In genomic region chr14:77763978-77764377, GRCh38 we compare ENCODE assay signal across 25 cellular contexts. TPM values are rescaled to one million over a fixed set of nuclear protein-coding genes. Genes with fewer than 3 reads are reported as not detected.
DNase-seq lines count a peak whose midpoint lies in the region; FAIRE-seq and TF ChIP-seq lines count a peak whose summit lies in the region.
"Had no signal": no experiment of that assay in that cellular context is flagged by ENCODE, and none has a peak within 500 bp of the region (broad histone marks: within the 10 kb centered on the region; RNA-seq: fewer than 3 reads in every experiment).

No MANE protein-coding gene starts in this region.

- no peak overlapping the region for H2BK12ac ChIP-seq in H9 (ENCODE audit: insufficient read length, low read depth, low read length)
- H2BK12ac ChIP-seq in H1 (ENCODE audit: low read depth, low read length) = no peak overlapping the region
- no peak overlapping the region for H2BK12ac ChIP-seq in neuronal stem cell (ENCODE audit: low read length)

- H4K5ac ChIP-seq in H9 (ENCODE audit: insufficient read length, low read depth, low read length) (no peak overlapping the region), H1 (ENCODE audit: insufficient read length, low read depth, low read length) (no peak overlapping the region)

- H3K27me3 ChIP-seq in H9 (ENCODE audit: insufficient read depth, low read length) (0 out of 2 replicates have a peak, but pooled peaks cover 2% of the 10 kb centered on the region), H1 (replicated peaks in 1 of 4; ENCODE audit: control insufficient read depth in 3 of 4, extremely low read depth in 1 of 4, insufficient read depth in 3 of 4, low read length in 3 of 4) (no peaks in the 10 kb centered on the region), neuronal stem cell (ENCODE audit: control insufficient read depth in 3 of 3, insufficient read depth in 3 of 3, low read depth in 1 of 3, low read length in 3 of 3) (no peaks in the 10 kb centered on the region)
- H3K27me3 ChIP-seq: BLaER1 treated with 17β-estradiol and CSF1 and Interleukin-3, amounts not matched to agents 10 nM and 100 nM; SJSA1 had no signal

- peaks cover 0 to 2% (median 0%) of the 10 kb centered on the region in 3 experiments; a peak in 1 of 7 replicates for H3K36me3 Mint-ChIP-seq in H9 (ENCODE audit: insufficient read depth in 1 of 3, low read depth in 3 of 3)

- H2AK5ac ChIP-seq in H9 (ENCODE audit: insufficient read length, low read length) (no peak overlapping the region), H1 (ENCODE audit: low read depth, low read length) (no peak overlapping the region), neuronal stem cell (ENCODE audit: low read depth, low read length) (no peak overlapping the region)

- H3K79me2 ChIP-seq in H9 (ENCODE audit: insufficient read depth, low read length) (peaks cover 1% of the 10 kb centered on the region; the same call in 1 of the 2 replicates), H1 (ENCODE audit: control insufficient read depth in 1 of 2, insufficient read depth in 2 of 2, low read length in 2 of 2) (peaks cover 6 to 14% of the 10 kb centered on the region in 2 experiments)

- no peak overlapping the region for H3K27ac ChIP-seq in H9 (ENCODE audit: insufficient read length, low read depth, low read length)
- H3K27ac ChIP-seq in H1 (ENCODE audit: low read depth, low read length) = no peak overlapping the region
- no peak overlapping the region for H3K27ac ChIP-seq in neuronal stem cell (replicated peaks; ENCODE audit: low read length)
- H3K27ac ChIP-seq: BLaER1 treated with 17β-estradiol and CSF1 and Interleukin-3, amounts not matched to agents 10 nM and 100 nM; SJSA1 had no signal

- H2BK120ac ChIP-seq in H9 (ENCODE audit: low read depth, low read length, poor library complexity, severe bottlenecking) (no peak overlapping the region), H1 (replicated peaks; ENCODE audit: low read depth, low read length) (no peak overlapping the region), neuronal stem cell (ENCODE audit: low read depth, low read length) (no peak overlapping the region)

- no peaks in the 10 kb centered on the region; the same call in 1 of the 2 replicates for H3K27me3 Mint-ChIP-seq in H9 (ENCODE audit: low read depth)
- H3K27me3 Mint-ChIP-seq: CD4-positive, alpha-beta T cell; IgD-negative memory B cell had no signal

- H3K14ac ChIP-seq in H9 (ENCODE audit: insufficient read depth, low read length) (no peak overlapping the region), H1 (ENCODE audit: insufficient read length) (no peak overlapping the region), neuronal stem cell (ENCODE audit: low read length) (no peak overlapping the region)

- H3K4me3 Mint-ChIP-seq in H9 = no peak overlapping the region
- H3K4me3 Mint-ChIP-seq: CD4-positive, alpha-beta T cell; IgD-negative memory B cell had no signal

- H2BK20ac ChIP-seq in H9 (ENCODE audit: low read depth, low read length, poor library complexity, severe bottlenecking) = no peak overlapping the region
- H2BK20ac ChIP-seq in H1 (ENCODE audit: low read length) = peak overlapping the region; percentile 67; the same call in 1 of the 2 replicates

- WGBS in H9 (ENCODE audit: extremely low coverage, insufficient read length, low lambda C conversion rate) = no CpG with 5 or more reads among the region's 3 CpGs
- 82% methylated on average over 3 of the region's 3 CpGs; no CpG with 5 or more reads in 1 of the 2 experiments for WGBS in H1 (ENCODE audit: extremely low coverage in 1 of 2, insufficient coverage in 1 of 2, insufficient read length in 1 of 2, insufficient replicate concordance in 2 of 2, low coverage in 1 of 2, low lambda C conversion rate in 2 of 2, missing lambda C conversion rate in 1 of 2), 2 experiments
- WGBS in neuronal stem cell (ENCODE audit: extremely low coverage in 2 of 2, insufficient read length in 2 of 2, insufficient replicate concordance in 1 of 2), 2 donors = no CpG with 5 or more reads among the region's 3 CpGs

- H3K9me3 Mint-ChIP-seq in H9 = no peaks in the 10 kb centered on the region
- H3K9me3 Mint-ChIP-seq: CD4-positive, alpha-beta T cell; IgD-negative memory B cell had no signal

- H3K4me1 ChIP-seq in H9 (ENCODE audit: insufficient read depth, low read length) (no peaks in the 10 kb centered on the region), H1 (replicated peaks in 1 of 4; ENCODE audit: control insufficient read depth in 3 of 4, insufficient read depth in 4 of 4, low read length in 3 of 4) (peaks cover 1 to 13% (median 7%) of the 10 kb centered on the region in 4 experiments; a peak in 4 of 7 replicates), neuronal stem cell (ENCODE audit: control insufficient read depth in 2 of 2, insufficient read depth in 1 of 2, low read depth in 1 of 2, low read length in 2 of 2) (peaks cover 4 to 11% of the 10 kb centered on the region in 2 donors)
- H3K4me1 ChIP-seq: SJSA1 had no signal

- no peak for TF ChIP-seq CTCF in H9 (conservative IDR thresholded peaks at IDR 0.05)
- no peak for TF ChIP-seq CTCF in H1 (IDR thresholded peaks at IDR 0.05; ENCODE audit: control extremely low read depth in 1 of 3, insufficient read depth in 1 of 3, low read depth in 1 of 3, low read length in 3 of 3)

- H3K56ac ChIP-seq in H9 (ENCODE audit: insufficient read length, low read depth, low read length) (no peak overlapping the region), H1 (replicated peaks; ENCODE audit: insufficient read length, low read depth, low read length) (no peak overlapping the region)

- POLR2A ChIA-PET in H1 (lab: Charles Lee; ENCODE audit: partially characterized antibody) = interaction anchor here (0.8 to 1.7 kb wide), 7 partner anchors 13 to 62 kb away, joined by 3 to 9 read pairs (median 3); partner anchors contain the start of gene ADCK1

- peaks cover 3% of the 10 kb centered on the region for H3K79me1 ChIP-seq in H9 (ENCODE audit: insufficient read depth, low read depth, low read length, poor library complexity, severe bottlenecking)
- peaks cover 4% of the 10 kb centered on the region; the same call in 1 of the 2 replicates for H3K79me1 ChIP-seq in H1 (ENCODE audit: low read depth, low read length)
- H3K79me1 ChIP-seq in neuronal stem cell (ENCODE audit: low read depth, low read length) = peaks cover 6% of the 10 kb centered on the region

- no peak overlapping the region for H2BK15ac ChIP-seq in H9 (ENCODE audit: low read depth, low read length)
- no peak overlapping the region for H2BK15ac ChIP-seq in H1 (ENCODE audit: low read length)
- H2BK15ac ChIP-seq in neuronal stem cell (ENCODE audit: low read length) = no peak overlapping the region

- H3K4ac ChIP-seq in H9 (ENCODE audit: low read depth, low read length) (no peak overlapping the region), H1 (replicated peaks; ENCODE audit: insufficient read length, low read depth, low read length) (no peak overlapping the region), neuronal stem cell (ENCODE audit: low read length) (no peak overlapping the region)

- no peak for TF ChIP-seq RAD21 in H1 (IDR thresholded peaks at IDR 0.05 in 1 of 2, conservative IDR thresholded peaks at IDR 0.05 in 1 of 2; ENCODE audit: low read depth in 2 of 2, low read length in 2 of 2)

- no peaks in the 10 kb centered on the region for H4K20me1 ChIP-seq in H9 (ENCODE audit: control insufficient read depth, insufficient read depth, insufficient read length)
- H4K20me1 ChIP-seq in H1 (replicated peaks in 1 of 2; ENCODE audit: control insufficient read depth in 1 of 2, insufficient read depth in 2 of 2, low read length in 2 of 2) = peaks cover 0 to 4% of the 10 kb centered on the region in 2 experiments

- H3K23ac ChIP-seq in H9 (ENCODE audit: insufficient read length, low read depth, low read length) = no peak overlapping the region
- H3K23ac ChIP-seq in H1 (ENCODE audit: insufficient read length) = no peak overlapping the region
- H3K23ac ChIP-seq in neuronal stem cell (ENCODE audit: low read depth, low read length, poor library complexity) = no peak overlapping the region

- H3K23me2 ChIP-seq in H9 (ENCODE audit: insufficient read length, low read depth, low read length, poor library complexity, severe bottlenecking) (peaks cover 7% of the 10 kb centered on the region), H1 (ENCODE audit: low read depth, low read length) (peaks cover 7% of the 10 kb centered on the region)

- H2BK5ac ChIP-seq in H9 (ENCODE audit: insufficient read length, low read length) = no peak overlapping the region
- no peak overlapping the region for H2BK5ac ChIP-seq in H1 (ENCODE audit: low read depth, low read length)
- H2BK5ac ChIP-seq in neuronal stem cell (ENCODE audit: low read length) = no peak overlapping the region

- H3K9me3 ChIP-seq in H9 (ENCODE audit: control insufficient read depth, low read depth, low read length) = no peaks in the 10 kb centered on the region
- H3K9me3 ChIP-seq in H1 (ENCODE audit: insufficient read depth in 2 of 2, low read depth in 1 of 2, low read length in 1 of 2) = no peaks in the 10 kb centered on the region
- H3K9me3 ChIP-seq in neuronal stem cell (replicated peaks in 1 of 2; ENCODE audit: control insufficient read depth in 2 of 2, insufficient read depth in 1 of 2, low read depth in 1 of 2, low read length in 2 of 2) = no peaks in the 10 kb centered on the region
- H3K9me3 ChIP-seq: BLaER1 treated with 17β-estradiol and CSF1 and Interleukin-3, amounts not matched to agents 10 nM and 100 nM; SJSA1 had no signal

- no peak overlapping the region for H3T11ph ChIP-seq in H9 (ENCODE audit: low read length)

- CTCF ChIA-PET in H1 (lab: Charles Lee; ENCODE audit: partially characterized antibody) = interaction anchor here (0.6 to 5.0 kb wide), 6 partner anchors 24 to 284 kb away, joined by 3 to 27 read pairs (median 4); partner anchors contain the start of gene ADCK1

- H3K9ac ChIP-seq in H9 (ENCODE audit: extremely low read depth, insufficient read length, low read length) (no peak overlapping the region), H1 (replicated peaks in 1 of 4; ENCODE audit: extremely low read depth in 1 of 4, low read depth in 3 of 4, low read length in 3 of 4) (peak overlapping the region in 1 of 4 experiments; percentile 50; a peak in 2 of 7 replicates), neuronal stem cell (ENCODE audit: low read depth, low read length, poor library complexity) (no peak overlapping the region)
- H3K9ac ChIP-seq: BLaER1 treated with 17β-estradiol and CSF1 and Interleukin-3, amounts not matched to agents 10 nM and 100 nM had no signal

- peak; percentile 56 to 94 for TF ChIP-seq POLR2A in H1 (IDR thresholded peaks at IDR 0.05; ENCODE audit: control extremely low read depth in 1 of 2, low read depth in 2 of 2, low read length in 2 of 2)

- peaks cover 24 to 35% of the 10 kb centered on the region in 2 experiments for H3K4me1 Mint-ChIP-seq in H9

- no peak overlapping the region for H3K4me2 ChIP-seq in H9 (ENCODE audit: insufficient read depth, insufficient read length, low read length)
- H3K4me2 ChIP-seq in H1 (ENCODE audit: insufficient read depth in 1 of 2, low read depth in 2 of 2, low read length in 2 of 2) = peak overlapping the region; percentile 52 to 93; a peak in 3 of 4 replicates
- no peak overlapping the region for H3K4me2 ChIP-seq in neuronal stem cell (ENCODE audit: insufficient read depth, low read length, poor library complexity, severe bottlenecking)
- H3K4me2 ChIP-seq: BLaER1 treated with 17β-estradiol and CSF1 and Interleukin-3, amounts not matched to agents 10 nM and 100 nM had no signal

- DNase-seq in H9 = no peak
- peak; percentile 95 for DNase-seq in NCI-H82 (lab: John Stamatoyannopoulos, UW)
- DNase-seq in H1 (ENCODE audit: low read depth in 1 of 2, low spot score in 2 of 2) = no peak
- no peak for DNase-seq in neuronal stem cell (ENCODE audit: low spot score)
- DNase-seq in LoVo (ENCODE audit: low spot score) = no peak
- DNase-seq in NCI-H446 (lab: John Stamatoyannopoulos, UW) = no peak
- DNase-seq in HT-29 (ENCODE audit: low spot score) = no peak
- DNase-seq: CD4-positive, alpha-beta T cell; GDM1; Karpas-422; NCI-H1092 treated with DMSO at 0.1 percent for 48 hours; NCI-H1436; NCI-H187; NCI-H2081 treated with DMSO at 0.1 percent for 48 hours; NCI-H524 treated with DMSO at 0.1 percent for 48 hours; NCI-H774; Right ventricle myocardium superior; RPMI8226 had no signal

- peak overlapping the region in 2 of 3 experiments; percentile 45 to 86; a peak in 3 of 7 replicates for H3K27ac Mint-ChIP-seq in H9
- H3K27ac Mint-ChIP-seq: CD4-positive, alpha-beta T cell had no signal

- no peaks in the 10 kb centered on the region; a peak in 1 of 8 replicates for H3K36me3 ChIP-seq in H1 (ENCODE audit: control insufficient read depth in 2 of 4, insufficient read depth in 4 of 4, low read length in 3 of 4)
- peaks cover 1 to 5% of the 10 kb centered on the region in 2 donors for H3K36me3 ChIP-seq in neuronal stem cell (replicated peaks in 1 of 2; ENCODE audit: control insufficient read depth in 2 of 2, insufficient read depth in 2 of 2, low read length in 2 of 2)

- H2AFZ ChIP-seq in H9 (ENCODE audit: low read length) (no peak overlapping the region), H1 (ENCODE audit: low read length) (no peak overlapping the region; the same call in 1 of the 2 replicates), neuronal stem cell (ENCODE audit: low read length) (peak overlapping the region; percentile 34)

- no peak overlapping the region for H3K4me3 ChIP-seq in H1 (ENCODE audit: extremely low read depth in 1 of 4, insufficient read depth in 2 of 4, low read depth in 3 of 4, low read length in 4 of 4)
- no peak overlapping the region for H3K4me3 ChIP-seq in neuronal stem cell (ENCODE audit: low read length in 2 of 2)
- H3K4me3 ChIP-seq: BLaER1 treated with 17β-estradiol and CSF1 and Interleukin-3, amounts not matched to agents 10 nM and 100 nM; SJSA1 had no signal

- no peak for TF ChIP-seq EP300 in H1 (IDR thresholded peaks at IDR 0.05; ENCODE audit: borderline replicate concordance in 1 of 2, low read depth in 2 of 2, low read length in 2 of 2)

- H4K8ac ChIP-seq in H9 (replicated peaks; ENCODE audit: insufficient read length, low read depth, low read length) (no peak overlapping the region), H1 (ENCODE audit: extremely low read depth, insufficient read depth, low read length) (no peak overlapping the region), neuronal stem cell (ENCODE audit: low read depth, low read length) (no peak overlapping the region)

- no peak overlapping the region for H3K18ac ChIP-seq in H9 (ENCODE audit: insufficient read length, low read depth, low read length)
- no peak overlapping the region for H3K18ac ChIP-seq in H1 (ENCODE audit: extremely low read depth, low read length)
- H3K18ac ChIP-seq in neuronal stem cell (ENCODE audit: low read length) = no peak overlapping the region

- FAIRE-seq in H1 (lab: Jason Lieb, UNC) = no peak
- FAIRE-seq: A204.1, GM12891, H54, HTR-8/SVneo had no signal

- H4K91ac ChIP-seq in H9 (ENCODE audit: insufficient read length, low read depth, low read length) (no peak overlapping the region), H1 (replicated peaks; ENCODE audit: insufficient read length, low read length) (no peak overlapping the region), neuronal stem cell (ENCODE audit: low read depth, low read length, poor library complexity) (no peak overlapping the region)

RNA-seq across cellular contexts. Expression of gene SNW1, which starts 3.0 kb away (rescaled TPM):
- 97.2 and 103 TPM in 2 replicates for total RNA-seq in H9 (2021)
- 79.2 and 88.8 TPM in 2 replicates for total RNA-seq in H1 (2021; fragmentation: NEBNext Ultra II Directional; extraction: Animal tissue kit (Norgen Biotek cat#: 25700))
- polyA plus RNA-seq in H1 (2011; rRNA removed) = 7.3 and 13.2 TPM in 2 replicates
- 26.9 TPM for polyA plus RNA-seq in H1 (2011; cell fraction: cytosol; rRNA removed)
- polyA plus RNA-seq in H1 (2011; cell fraction: nucleus; rRNA removed) = 13.8 TPM
- 47.1 to 108 TPM (median 53.4 TPM) in 4 replicates for polyA plus RNA-seq in H1 (2012, experiment 1 of 2)
- polyA plus RNA-seq in H1 (2012, experiment 2 of 2) = 13.5 TPM
- 83.4 TPM for polyA plus RNA-seq in H1 (2013, experiment 1 of 2)
- polyA plus RNA-seq in H1 (2013, experiment 2 of 2) = 83.0 TPM
- 31.7 and 35.0 TPM in 2 replicates for polyA minus RNA-seq in H1 (2011; rRNA and poly(A)+ RNA removed)
- polyA minus RNA-seq in H1 (2011; cell fraction: cytosol; rRNA and poly(A)+ RNA removed) = 19.2 TPM
- polyA minus RNA-seq in H1 (2011; cell fraction: nucleus; rRNA and poly(A)+ RNA removed) = 25.2 TPM
- 97.7 TPM for polyA plus RNA-seq in neuronal stem cell (2013, experiment 1 of 2)
- polyA plus RNA-seq in neuronal stem cell (2013, experiment 2 of 2) = 106 TPM
- total RNA-seq in HT-29 (2014; rRNA removed; shearing (Covaris generic)) = 22.5 and 24.7 TPM in 2 replicates

RNA-seq across cellular contexts. Expression of gene ADCK1, which starts 35.9 kb away (rescaled TPM):
- total RNA-seq in H9 (2021) = 11.8 and 12.2 TPM in 2 replicates
- 11.0 and 11.5 TPM in 2 replicates for total RNA-seq in H1 (2021; fragmentation: NEBNext Ultra II Directional; extraction: Animal tissue kit (Norgen Biotek cat#: 25700))
- 16.8 and 23.0 TPM in 2 replicates for polyA plus RNA-seq in H1 (2011; rRNA removed)
- polyA plus RNA-seq in H1 (2011; cell fraction: cytosol; rRNA removed) = 15.5 TPM
- polyA plus RNA-seq in H1 (2011; cell fraction: nucleus; rRNA removed) = 31.9 TPM
- polyA plus RNA-seq in H1 (2012, experiment 1 of 2) = 10.5 to 17.5 TPM (median 13.8 TPM) in 4 replicates
- polyA plus RNA-seq in H1 (2012, experiment 2 of 2) = 11.5 TPM
- polyA plus RNA-seq in H1 (2013, experiment 1 of 2) = 8.7 TPM
- 9.3 TPM for polyA plus RNA-seq in H1 (2013, experiment 2 of 2)
- 17.4 and 18.0 TPM in 2 replicates for polyA minus RNA-seq in H1 (2011; rRNA and poly(A)+ RNA removed)
- 7.6 TPM for polyA minus RNA-seq in H1 (2011; cell fraction: cytosol; rRNA and poly(A)+ RNA removed)
- 13.1 TPM for polyA minus RNA-seq in H1 (2011; cell fraction: nucleus; rRNA and poly(A)+ RNA removed)
- 6.4 TPM for polyA plus RNA-seq in neuronal stem cell (2013, experiment 1 of 2)
- polyA plus RNA-seq in neuronal stem cell (2013, experiment 2 of 2) = 6.5 TPM
- total RNA-seq in HT-29 (2014; rRNA removed; shearing (Covaris generic)) = 3.7 and 4.3 TPM in 2 replicates

RNA-seq across cellular contexts. Expression of gene SLIRP, which starts 56.1 kb away (rescaled TPM):
- 337 TPM in 2 replicates for total RNA-seq in H9 (2021)
- 356 and 383 TPM in 2 replicates for total RNA-seq in H1 (2021; fragmentation: NEBNext Ultra II Directional; extraction: Animal tissue kit (Norgen Biotek cat#: 25700))
- polyA plus RNA-seq in H1 (2011; rRNA removed) = 255 and 374 TPM in 2 replicates
- 578 TPM for polyA plus RNA-seq in H1 (2011; cell fraction: cytosol; rRNA removed)
- polyA plus RNA-seq in H1 (2011; cell fraction: nucleus; rRNA removed) = 260 TPM
- polyA plus RNA-seq in H1 (2012, experiment 1 of 2) = 483 to 801 TPM (median 688 TPM) in 4 replicates
- 831 TPM for polyA plus RNA-seq in H1 (2012, experiment 2 of 2)
- 1,073 TPM for polyA plus RNA-seq in H1 (2013, experiment 1 of 2)
- 1,173 TPM for polyA plus RNA-seq in H1 (2013, experiment 2 of 2)
- 130 and 149 TPM in 2 replicates for polyA minus RNA-seq in H1 (2011; rRNA and poly(A)+ RNA removed)
- 40.9 TPM for polyA minus RNA-seq in H1 (2011; cell fraction: cytosol; rRNA and poly(A)+ RNA removed)
- 52.6 TPM for polyA minus RNA-seq in H1 (2011; cell fraction: nucleus; rRNA and poly(A)+ RNA removed)
- 375 TPM for polyA plus RNA-seq in neuronal stem cell (2013, experiment 1 of 2)
- 379 TPM for polyA plus RNA-seq in neuronal stem cell (2013, experiment 2 of 2)
- total RNA-seq in HT-29 (2014; rRNA removed; shearing (Covaris generic)) = 264 and 331 TPM in 2 replicates

RNA-seq across cellular contexts. Expression of gene ALKBH1, which starts 56.2 kb away (rescaled TPM):
- total RNA-seq in H9 (2021) = 17.4 and 18.7 TPM in 2 replicates
- 19.9 and 20.0 TPM in 2 replicates for total RNA-seq in H1 (2021; fragmentation: NEBNext Ultra II Directional; extraction: Animal tissue kit (Norgen Biotek cat#: 25700))
- 9.5 and 14.3 TPM in 2 replicates for polyA plus RNA-seq in H1 (2011; rRNA removed)
- polyA plus RNA-seq in H1 (2011; cell fraction: cytosol; rRNA removed) = 11.9 TPM
- 9.4 TPM for polyA plus RNA-seq in H1 (2011; cell fraction: nucleus; rRNA removed)
- 10.0 to 14.0 TPM (median 12.2 TPM) in 4 replicates for polyA plus RNA-seq in H1 (2012, experiment 1 of 2)
- 4.6 TPM for polyA plus RNA-seq in H1 (2012, experiment 2 of 2)
- polyA plus RNA-seq in H1 (2013, experiment 1 of 2) = 10.5 TPM
- 10.7 TPM for polyA plus RNA-seq in H1 (2013, experiment 2 of 2)
- polyA minus RNA-seq in H1 (2011; rRNA and poly(A)+ RNA removed) = 16.7 and 19.7 TPM in 2 replicates
- 9.5 TPM for polyA minus RNA-seq in H1 (2011; cell fraction: cytosol; rRNA and poly(A)+ RNA removed)
- polyA minus RNA-seq in H1 (2011; cell fraction: nucleus; rRNA and poly(A)+ RNA removed) = 8.6 TPM
- 7.8 TPM for polyA plus RNA-seq in neuronal stem cell (2013, experiment 1 of 2)
- 8.5 TPM for polyA plus RNA-seq in neuronal stem cell (2013, experiment 2 of 2)
- 4.2 and 4.6 TPM in 2 replicates for total RNA-seq in HT-29 (2014; rRNA removed; shearing (Covaris generic))

Comparison
In these comparisons a context has a peak if more than half of its experiments do, and no peak if none do; other contexts are left out.
1. H3K4me2 ChIP-seq: peak in H1 (2 of 2); none in H9 (single experiment) and neuronal stem cell (single experiment).